In the genomic region with DNA sequence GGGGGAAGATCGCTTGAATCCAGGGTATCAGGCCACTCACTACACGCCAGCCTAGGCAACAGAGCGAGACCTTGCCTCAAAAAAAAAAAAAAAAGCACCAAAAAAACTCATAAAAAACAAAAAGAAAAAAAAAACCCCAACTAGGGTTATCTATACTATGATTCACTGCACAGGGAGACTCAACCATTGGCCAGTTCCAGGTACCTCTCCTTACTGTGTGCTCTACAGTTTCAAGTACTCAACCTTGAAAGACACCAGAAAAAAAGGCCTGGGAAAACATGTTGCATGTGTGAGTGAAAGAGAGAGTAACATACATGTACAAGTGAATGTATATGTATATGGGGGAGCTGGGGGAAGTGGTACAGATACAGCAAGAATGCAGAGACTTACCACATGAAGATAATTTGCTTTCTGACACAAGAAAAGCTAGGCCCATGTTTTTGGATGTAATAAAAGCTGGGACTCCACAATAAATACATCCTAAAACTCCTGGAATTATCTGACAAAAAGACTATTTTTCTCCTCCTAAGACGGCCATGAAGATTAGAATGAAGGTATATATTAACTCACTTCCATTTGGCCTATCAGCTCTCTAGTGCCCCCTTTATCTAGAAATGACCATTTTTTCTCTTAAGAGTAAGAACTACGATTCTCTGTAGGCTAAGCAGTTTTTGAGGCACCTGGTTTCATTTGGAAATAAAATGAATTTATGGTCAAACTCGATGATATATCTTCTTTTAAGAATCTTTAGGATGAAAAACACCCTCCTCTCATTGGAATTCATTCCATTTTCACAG, we compare ENCODE assay signal across 12 cellular contexts. TPM values are rescaled to one million over a fixed set of nuclear protein-coding genes. Genes with fewer than 3 reads are reported as not detected.
DNase-seq lines count a peak whose midpoint lies in the region; ATAC-seq and TF ChIP-seq lines count a peak whose summit lies in the region.
"Had no signal": no experiment of that assay in that cellular context is flagged by ENCODE, and none has a peak within 500 bp of the region (broad histone marks: within the 10 kb centered on the region; RNA-seq: fewer than 3 reads in every experiment).

No MANE protein-coding gene starts in this region.

- no peak for DNase-seq in CD4-positive, CD25-positive, alpha-beta regulatory T cell
- DNase-seq in GM06990 (ENCODE audit: extremely low read depth, insufficient read length) = no peak
- DNase-seq in RWPE2 (ENCODE audit: low spot score) = no peak
- DNase-seq in foreskin keratinocyte = no peak
- DNase-seq in aorta = no peak
- no peak for DNase-seq in NCI-H774 (lab: John Stamatoyannopoulos, UW)
- DNase-seq in medulla oblongata (ENCODE audit: extremely low spot score) = no peak
- DNase-seq: GOT3, mesenchymal stem cell, NCI-H526 treated with DMSO at 0.1 percent for 48 hours, right cardiac atrium, T-cell had no signal

- intact Hi-C loops in aorta (cut with DNase I) = no loop called here

- H3K36me3 Mint-ChIP-seq in CD4-positive, CD25-positive, alpha-beta regulatory T cell = peaks cover 17% of the 10 kb centered on the region

- no peaks in the 10 kb centered on the region for H3K4me1 ChIP-seq in CD4-positive, CD25-positive, alpha-beta regulatory T cell (ENCODE audit: control insufficient read depth, insufficient read depth, low read length, poor library complexity, severe bottlenecking)
- H3K4me1 ChIP-seq in RWPE2 (ENCODE audit: insufficient read depth, poor library complexity, severe bottlenecking) (no peaks in the 10 kb centered on the region), foreskin keratinocyte (no peaks in the 10 kb centered on the region), aorta (ENCODE audit: control insufficient read depth in 1 of 2, insufficient read depth in 2 of 2, low read length in 2 of 2) (peaks cover 0 to 3% of the 10 kb centered on the region in 2 donors)

- no peak overlapping the region for H3K4me3 Mint-ChIP-seq in CD4-positive, CD25-positive, alpha-beta regulatory T cell
- H3K4me3 Mint-ChIP-seq: T-cell had no signal

- no peak overlapping the region for H3K4me3 ChIP-seq in CD4-positive, CD25-positive, alpha-beta regulatory T cell (ENCODE audit: low read depth, low read length)
- H3K4me3 ChIP-seq in GM06990 (replicated peaks; ENCODE audit: low read depth, low read length) (no peak overlapping the region), RWPE2 (ENCODE audit: severe bottlenecking) (no peak overlapping the region), aorta (ENCODE audit: low read length in 2 of 2) (no peak overlapping the region)

- no peaks in the 10 kb centered on the region for H3K9me3 ChIP-seq in CD4-positive, CD25-positive, alpha-beta regulatory T cell (ENCODE audit: control insufficient read depth in 2 of 2, low read length in 2 of 2)
- H3K9me3 ChIP-seq in RWPE2 (ENCODE audit: severe bottlenecking) = no peaks in the 10 kb centered on the region
- H3K9me3 ChIP-seq in aorta (ENCODE audit: control insufficient read depth, low read length) = no peaks in the 10 kb centered on the region

- WGBS in aorta, 2 donors = 83% methylated on average over 6 of the region's 6 CpGs

- peaks cover 0 to 12% (median 1%) of the 10 kb centered on the region in 4 donors for H3K4me1 Mint-ChIP-seq in CD4-positive, CD25-positive, alpha-beta regulatory T cell

- H3K9me3 Mint-ChIP-seq in CD4-positive, CD25-positive, alpha-beta regulatory T cell = no peaks in the 10 kb centered on the region
- H3K9me3 Mint-ChIP-seq: T-cell had no signal

- H3K27ac Mint-ChIP-seq in CD4-positive, CD25-positive, alpha-beta regulatory T cell = peak overlapping the region in 2 of 3 donors; percentile 53 to 69
- H3K27ac Mint-ChIP-seq: T-cell had no signal

- H3K27me3 ChIP-seq in CD4-positive, CD25-positive, alpha-beta regulatory T cell (ENCODE audit: control insufficient read depth, insufficient read depth, low read length) = no peaks in the 10 kb centered on the region
- H3K27me3 ChIP-seq in GM06990 (replicated peaks; ENCODE audit: control insufficient read depth, insufficient read depth, low read length) (no peaks in the 10 kb centered on the region), RWPE2 (ENCODE audit: insufficient read depth, poor library complexity, severe bottlenecking) (no peaks in the 10 kb centered on the region), foreskin keratinocyte (no peaks in the 10 kb centered on the region), aorta (ENCODE audit: control insufficient read depth in 1 of 2, insufficient read depth in 2 of 2, low read length in 1 of 2) (no peaks in the 10 kb centered on the region)

- no peaks in the 10 kb centered on the region for H3K27me3 Mint-ChIP-seq in CD4-positive, CD25-positive, alpha-beta regulatory T cell
- H3K27me3 Mint-ChIP-seq: T-cell had no signal

- ATAC-seq in CD4-positive, CD25-positive, alpha-beta regulatory T cell (ENCODE audit: low read depth in 2 of 2) = no peak
- ATAC-seq in RWPE2 (ENCODE audit: low read depth) = no peak
- ATAC-seq in foreskin keratinocyte = no peak
- ATAC-seq in aorta (ENCODE audit: low FRiP score) = no peak
- ATAC-seq: right cardiac atrium, T-cell had no signal

- peak; percentile 23 for TF ChIP-seq CTCF in GM06990 (IDR thresholded peaks at IDR 0.05; ENCODE audit: insufficient read depth, low read length, poor library complexity, severe bottlenecking)
- TF ChIP-seq CTCF in RWPE2 (IDR thresholded peaks at IDR 0.05; ENCODE audit: poor library complexity, severe bottlenecking) = peak; percentile 21
- TF ChIP-seq CTCF in foreskin keratinocyte (conservative IDR thresholded peaks at IDR 0.05) = peak; percentile 26

- H3K36me3 ChIP-seq in CD4-positive, CD25-positive, alpha-beta regulatory T cell (ENCODE audit: control insufficient read depth, insufficient read depth, low read length) = peaks cover 28% of the 10 kb centered on the region
- H3K36me3 ChIP-seq in GM06990 (ENCODE audit: control insufficient read depth, insufficient read depth, low read length) (peaks cover 4% of the 10 kb centered on the region), RWPE2 (ENCODE audit: low read depth) (peaks cover 27% of the 10 kb centered on the region), aorta (ENCODE audit: control insufficient read depth in 1 of 2, insufficient read depth in 2 of 2, low read length in 1 of 2) (peaks cover 2 to 4% of the 10 kb centered on the region in 2 donors)

- no peak overlapping the region for H3K27ac ChIP-seq in CD4-positive, CD25-positive, alpha-beta regulatory T cell (ENCODE audit: insufficient read depth, low read length, poor library complexity, severe bottlenecking)
- H3K27ac ChIP-seq in RWPE2 (ENCODE audit: poor library complexity, severe bottlenecking) = no peak overlapping the region
- H3K27ac ChIP-seq in foreskin keratinocyte = no peak overlapping the region
- H3K27ac ChIP-seq in aorta (ENCODE audit: low read depth in 1 of 2, low read length in 2 of 2) = no peak overlapping the region

RNA-seq across cellular contexts. Expression of a gene that starts 52.2 kb away (rescaled TPM):
- total RNA-seq in CD4-positive, CD25-positive, alpha-beta regulatory T cell = 8.3 TPM
- polyA plus RNA-seq in CD4-positive, CD25-positive, alpha-beta regulatory T cell = 1 to 10 TPM; 5.4 to 8.3 (median 5.9) TPM
- total RNA-seq in foreskin keratinocyte (10.3 and 11.4 TPM in 2 replicates), aorta (10 to 100 TPM; 52.4 to 54.5 TPM)
- polyA plus RNA-seq in foreskin keratinocyte (15.0 TPM in 2 replicates), aorta (100 to 1,000 TPM in 1 of 2 donors, 10 to 100 TPM in 1; 26.3 to 166 TPM)
